ENCODE assay signal across 1 cellular context in the genomic region with DNA sequence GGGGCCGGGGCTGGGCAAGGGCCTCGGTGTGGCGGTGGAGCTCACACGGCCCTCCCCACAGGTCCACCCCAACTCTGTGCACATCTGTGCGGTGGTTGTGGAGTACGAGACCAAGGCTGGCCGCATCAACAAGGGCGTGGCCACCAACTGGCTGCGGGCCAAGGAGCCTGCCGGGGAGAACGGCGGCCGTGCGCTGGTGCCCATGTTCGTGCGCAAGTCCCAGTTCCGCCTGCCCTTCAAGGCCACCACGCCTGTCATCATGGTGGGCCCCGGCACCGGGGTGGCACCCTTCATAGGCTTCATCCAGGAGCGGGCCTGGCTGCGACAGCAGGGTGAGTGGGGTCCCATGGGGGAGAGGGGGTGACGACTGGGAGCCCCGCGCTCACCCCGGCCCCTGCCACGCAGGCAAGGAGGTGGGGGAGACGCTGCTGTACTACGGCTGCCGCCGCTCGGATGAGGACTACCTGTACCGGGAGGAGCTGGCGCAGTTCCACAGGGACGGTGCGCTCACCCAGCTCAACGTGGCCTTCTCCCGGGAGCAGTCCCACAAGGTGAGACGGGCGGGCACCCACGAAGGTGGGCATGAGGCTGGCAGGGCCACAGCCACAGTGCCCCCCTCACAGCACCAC.
TF ChIP-seq lines count a peak whose summit lies in the region.

No MANE protein-coding gene starts in this region.

TF ChIP-seq in GM12878, 131 proteins besides CTCF, POLR2A, EP300 and RAD21 (continued from another document):
- TF ChIP-seq, protein P1, sequence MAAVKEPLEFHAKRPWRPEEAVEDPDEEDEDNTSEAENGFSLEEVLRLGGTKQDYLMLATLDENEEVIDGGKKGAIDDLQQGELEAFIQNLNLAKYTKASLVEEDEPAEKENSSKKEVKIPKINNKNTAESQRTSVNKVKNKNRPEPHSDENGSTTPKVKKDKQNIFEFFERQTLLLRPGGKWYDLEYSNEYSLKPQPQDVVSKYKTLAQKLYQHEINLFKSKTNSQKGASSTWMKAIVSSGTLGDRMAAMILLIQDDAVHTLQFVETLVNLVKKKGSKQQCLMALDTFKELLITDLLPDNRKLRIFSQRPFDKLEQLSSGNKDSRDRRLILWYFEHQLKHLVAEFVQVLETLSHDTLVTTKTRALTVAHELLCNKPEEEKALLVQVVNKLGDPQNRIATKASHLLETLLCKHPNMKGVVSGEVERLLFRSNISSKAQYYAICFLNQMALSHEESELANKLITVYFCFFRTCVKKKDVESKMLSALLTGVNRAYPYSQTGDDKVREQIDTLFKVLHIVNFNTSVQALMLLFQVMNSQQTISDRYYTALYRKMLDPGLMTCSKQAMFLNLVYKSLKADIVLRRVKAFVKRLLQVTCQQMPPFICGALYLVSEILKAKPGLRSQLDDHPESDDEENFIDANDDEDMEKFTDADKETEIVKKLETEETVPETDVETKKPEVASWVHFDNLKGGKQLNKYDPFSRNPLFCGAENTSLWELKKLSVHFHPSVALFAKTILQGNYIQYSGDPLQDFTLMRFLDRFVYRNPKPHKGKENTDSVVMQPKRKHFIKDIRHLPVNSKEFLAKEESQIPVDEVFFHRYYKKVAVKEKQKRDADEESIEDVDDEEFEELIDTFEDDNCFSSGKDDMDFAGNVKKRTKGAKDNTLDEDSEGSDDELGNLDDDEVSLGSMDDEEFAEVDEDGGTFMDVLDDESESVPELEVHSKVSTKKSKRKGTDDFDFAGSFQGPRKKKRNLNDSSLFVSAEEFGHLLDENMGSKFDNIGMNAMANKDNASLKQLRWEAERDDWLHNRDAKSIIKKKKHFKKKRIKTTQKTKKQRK (IDR thresholded peaks at IDR 0.05; ENCODE audit: low read depth, low read length): no peak
- no peak for TF ChIP-seq YY1 (IDR thresholded peaks at IDR 0.05; ENCODE audit: low read depth, low read length)
- TF ChIP-seq BRCA1 (IDR thresholded peaks at IDR 0.05; ENCODE audit: low read depth, low read length): no peak
- no peak for TF ChIP-seq RB1 (IDR thresholded peaks at IDR 0.05; ENCODE audit: borderline replicate concordance)
- no peak for TF ChIP-seq KAT2A (conservative IDR thresholded peaks at IDR 0.05; ENCODE audit: control insufficient read depth, low read depth, low read length)
- TF ChIP-seq NR2F1 (conservative IDR thresholded peaks at IDR 0.05): no peak
- no peak for TF ChIP-seq EZH2 (IDR thresholded peaks at IDR 0.05; ENCODE audit: borderline replicate concordance, control insufficient read depth, low read depth, low read length)
- no peak for TF ChIP-seq STAT3 (IDR thresholded peaks at IDR 0.05; ENCODE audit: low read depth, low read length)
- TF ChIP-seq, protein P2, sequence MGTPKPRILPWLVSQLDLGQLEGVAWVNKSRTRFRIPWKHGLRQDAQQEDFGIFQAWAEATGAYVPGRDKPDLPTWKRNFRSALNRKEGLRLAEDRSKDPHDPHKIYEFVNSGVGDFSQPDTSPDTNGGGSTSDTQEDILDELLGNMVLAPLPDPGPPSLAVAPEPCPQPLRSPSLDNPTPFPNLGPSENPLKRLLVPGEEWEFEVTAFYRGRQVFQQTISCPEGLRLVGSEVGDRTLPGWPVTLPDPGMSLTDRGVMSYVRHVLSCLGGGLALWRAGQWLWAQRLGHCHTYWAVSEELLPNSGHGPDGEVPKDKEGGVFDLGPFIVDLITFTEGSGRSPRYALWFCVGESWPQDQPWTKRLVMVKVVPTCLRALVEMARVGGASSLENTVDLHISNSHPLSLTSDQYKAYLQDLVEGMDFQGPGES (IDR thresholded peaks at IDR 0.05): no peak
- TF ChIP-seq BMI1 (IDR thresholded peaks at IDR 0.05; ENCODE audit: borderline replicate concordance): no peak
- TF ChIP-seq RBBP5 (conservative IDR thresholded peaks at IDR 0.05): no peak
- TF ChIP-seq DPF2 (IDR thresholded peaks at IDR 0.05): no peak
- TF ChIP-seq YBX1 (IDR thresholded peaks at IDR 0.05): no peak
- TF ChIP-seq MYC (IDR thresholded peaks at IDR 0.05; ENCODE audit: insufficient read depth, insufficient read length, insufficient replicate concordance, low read length, severe bottlenecking): no peak
- no peak for TF ChIP-seq STAT1 (conservative IDR thresholded peaks at IDR 0.05)
- TF ChIP-seq, protein P3, sequence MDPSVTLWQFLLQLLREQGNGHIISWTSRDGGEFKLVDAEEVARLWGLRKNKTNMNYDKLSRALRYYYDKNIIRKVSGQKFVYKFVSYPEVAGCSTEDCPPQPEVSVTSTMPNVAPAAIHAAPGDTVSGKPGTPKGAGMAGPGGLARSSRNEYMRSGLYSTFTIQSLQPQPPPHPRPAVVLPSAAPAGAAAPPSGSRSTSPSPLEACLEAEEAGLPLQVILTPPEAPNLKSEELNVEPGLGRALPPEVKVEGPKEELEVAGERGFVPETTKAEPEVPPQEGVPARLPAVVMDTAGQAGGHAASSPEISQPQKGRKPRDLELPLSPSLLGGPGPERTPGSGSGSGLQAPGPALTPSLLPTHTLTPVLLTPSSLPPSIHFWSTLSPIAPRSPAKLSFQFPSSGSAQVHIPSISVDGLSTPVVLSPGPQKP (IDR thresholded peaks at IDR 0.05; ENCODE audit: low read depth, low read length): no peak
TF ChIP-seq in GM12878: peak in this region for 0.
